In the genomic region with DNA sequence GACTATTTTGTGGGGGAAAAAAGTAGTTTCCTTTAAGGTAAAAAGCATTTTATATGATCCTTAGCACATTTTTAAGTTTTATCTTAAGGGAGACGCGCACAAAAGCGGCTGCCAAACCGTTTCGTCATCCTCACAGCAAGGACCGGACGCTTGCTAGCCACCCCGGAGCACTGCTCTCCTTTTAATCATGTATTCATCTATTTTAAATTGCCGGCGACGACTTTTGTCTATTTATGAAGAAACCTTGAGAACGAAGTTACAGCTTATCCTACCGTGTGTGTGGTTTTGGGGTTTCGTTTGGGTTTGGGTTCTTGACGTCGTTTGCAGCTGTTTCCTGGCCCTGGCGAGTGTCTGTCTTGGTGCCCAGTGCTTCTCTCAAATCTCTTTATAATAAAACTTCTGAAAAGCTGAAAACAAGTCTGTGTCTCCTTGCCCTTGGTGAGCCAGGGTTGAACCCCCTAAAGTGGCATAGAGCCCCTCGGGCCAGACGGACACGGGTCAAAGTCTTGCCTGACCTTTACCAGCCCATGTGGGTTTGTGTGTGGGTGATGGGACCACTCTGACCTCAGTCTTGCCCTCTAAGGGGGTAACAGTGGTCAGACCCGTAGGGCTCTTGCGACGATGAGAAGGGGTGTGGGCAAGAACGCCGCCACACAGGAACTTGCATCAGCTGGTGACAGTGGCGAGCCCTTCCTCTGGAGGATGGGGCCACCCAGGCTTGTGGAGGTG, we compare ENCODE assay signal across 1 cellular context.
TF ChIP-seq lines count a peak whose summit lies in the region.

No MANE protein-coding gene starts in this region.

TF ChIP-seq in GM12878, 131 proteins besides CTCF, POLR2A, EP300 and RAD21 (continued from another document and continues in another):
- TF ChIP-seq, protein P1, sequence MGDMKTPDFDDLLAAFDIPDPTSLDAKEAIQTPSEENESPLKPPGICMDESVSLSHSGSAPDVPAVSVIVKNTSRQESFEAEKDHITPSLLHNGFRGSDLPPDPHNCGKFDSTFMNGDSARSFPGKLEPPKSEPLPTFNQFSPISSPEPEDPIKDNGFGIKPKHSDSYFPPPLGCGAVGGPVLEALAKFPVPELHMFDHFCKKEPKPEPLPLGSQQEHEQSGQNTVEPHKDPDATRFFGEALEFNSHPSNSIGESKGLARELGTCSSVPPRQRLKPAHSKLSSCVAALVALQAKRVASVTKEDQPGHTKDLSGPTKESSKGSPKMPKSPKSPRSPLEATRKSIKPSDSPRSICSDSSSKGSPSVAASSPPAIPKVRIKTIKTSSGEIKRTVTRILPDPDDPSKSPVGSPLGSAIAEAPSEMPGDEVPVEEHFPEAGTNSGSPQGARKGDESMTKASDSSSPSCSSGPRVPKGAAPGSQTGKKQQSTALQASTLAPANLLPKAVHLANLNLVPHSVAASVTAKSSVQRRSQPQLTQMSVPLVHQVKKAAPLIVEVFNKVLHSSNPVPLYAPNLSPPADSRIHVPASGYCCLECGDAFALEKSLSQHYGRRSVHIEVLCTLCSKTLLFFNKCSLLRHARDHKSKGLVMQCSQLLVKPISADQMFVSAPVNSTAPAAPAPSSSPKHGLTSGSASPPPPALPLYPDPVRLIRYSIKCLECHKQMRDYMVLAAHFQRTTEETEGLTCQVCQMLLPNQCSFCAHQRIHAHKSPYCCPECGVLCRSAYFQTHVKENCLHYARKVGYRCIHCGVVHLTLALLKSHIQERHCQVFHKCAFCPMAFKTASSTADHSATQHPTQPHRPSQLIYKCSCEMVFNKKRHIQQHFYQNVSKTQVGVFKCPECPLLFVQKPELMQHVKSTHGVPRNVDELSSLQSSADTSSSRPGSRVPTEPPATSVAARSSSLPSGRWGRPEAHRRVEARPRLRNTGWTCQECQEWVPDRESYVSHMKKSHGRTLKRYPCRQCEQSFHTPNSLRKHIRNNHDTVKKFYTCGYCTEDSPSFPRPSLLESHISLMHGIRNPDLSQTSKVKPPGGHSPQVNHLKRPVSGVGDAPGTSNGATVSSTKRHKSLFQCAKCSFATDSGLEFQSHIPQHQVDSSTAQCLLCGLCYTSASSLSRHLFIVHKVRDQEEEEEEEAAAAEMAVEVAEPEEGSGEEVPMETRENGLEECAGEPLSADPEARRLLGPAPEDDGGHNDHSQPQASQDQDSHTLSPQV (IDR thresholded peaks at IDR 0.05) = peak; percentile 2; the same call in 1 of the 2 replicates
- TF ChIP-seq, protein P2, sequence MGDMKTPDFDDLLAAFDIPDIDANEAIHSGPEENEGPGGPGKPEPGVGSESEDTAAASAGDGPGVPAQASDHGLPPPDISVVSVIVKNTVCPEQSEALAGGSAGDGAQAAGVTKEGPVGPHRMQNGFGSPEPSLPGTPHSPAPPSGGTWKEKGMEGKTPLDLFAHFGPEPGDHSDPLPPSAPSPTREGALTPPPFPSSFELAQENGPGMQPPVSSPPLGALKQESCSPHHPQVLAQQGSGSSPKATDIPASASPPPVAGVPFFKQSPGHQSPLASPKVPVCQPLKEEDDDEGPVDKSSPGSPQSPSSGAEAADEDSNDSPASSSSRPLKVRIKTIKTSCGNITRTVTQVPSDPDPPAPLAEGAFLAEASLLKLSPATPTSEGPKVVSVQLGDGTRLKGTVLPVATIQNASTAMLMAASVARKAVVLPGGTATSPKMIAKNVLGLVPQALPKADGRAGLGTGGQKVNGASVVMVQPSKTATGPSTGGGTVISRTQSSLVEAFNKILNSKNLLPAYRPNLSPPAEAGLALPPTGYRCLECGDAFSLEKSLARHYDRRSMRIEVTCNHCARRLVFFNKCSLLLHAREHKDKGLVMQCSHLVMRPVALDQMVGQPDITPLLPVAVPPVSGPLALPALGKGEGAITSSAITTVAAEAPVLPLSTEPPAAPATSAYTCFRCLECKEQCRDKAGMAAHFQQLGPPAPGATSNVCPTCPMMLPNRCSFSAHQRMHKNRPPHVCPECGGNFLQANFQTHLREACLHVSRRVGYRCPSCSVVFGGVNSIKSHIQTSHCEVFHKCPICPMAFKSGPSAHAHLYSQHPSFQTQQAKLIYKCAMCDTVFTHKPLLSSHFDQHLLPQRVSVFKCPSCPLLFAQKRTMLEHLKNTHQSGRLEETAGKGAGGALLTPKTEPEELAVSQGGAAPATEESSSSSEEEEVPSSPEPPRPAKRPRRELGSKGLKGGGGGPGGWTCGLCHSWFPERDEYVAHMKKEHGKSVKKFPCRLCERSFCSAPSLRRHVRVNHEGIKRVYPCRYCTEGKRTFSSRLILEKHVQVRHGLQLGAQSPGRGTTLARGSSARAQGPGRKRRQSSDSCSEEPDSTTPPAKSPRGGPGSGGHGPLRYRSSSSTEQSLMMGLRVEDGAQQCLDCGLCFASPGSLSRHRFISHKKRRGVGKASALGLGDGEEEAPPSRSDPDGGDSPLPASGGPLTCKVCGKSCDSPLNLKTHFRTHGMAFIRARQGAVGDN (IDR thresholded peaks at IDR 0.05) = peak; percentile 61; the same call in 1 of the 2 replicates
- TF ChIP-seq TCF12 (IDR thresholded peaks at IDR 0.05; ENCODE audit: low read depth, low read length) (peak; percentile 92), BHLHE40 (IDR thresholded peaks at IDR 0.05; ENCODE audit: borderline replicate concordance in 1 of 2, low read depth in 2 of 2, low read length in 1 of 2) (peak in 1 of 2 experiments; percentile 23; a peak in 1 of 4 replicates), NFYA (IDR thresholded peaks at IDR 0.05; ENCODE audit: borderline replicate concordance, low read depth, low read length) (no peak), HDAC2 (IDR thresholded peaks at IDR 0.05) (no peak), NR2C1 (IDR thresholded peaks at IDR 0.05) (no peak; the same call in 1 of the 2 replicates), CREB1 (IDR thresholded peaks at IDR 0.05; ENCODE audit: low read depth) (peak; percentile 66), ATF7 (IDR thresholded peaks at IDR 0.05; ENCODE audit: low read depth) (peak; percentile 79), RBBP5 (conservative IDR thresholded peaks at IDR 0.05) (0 out of 2 replicates have a peak, but pooled peaks have one; percentile 24), SP1 (IDR thresholded peaks at IDR 0.05; ENCODE audit: low read depth, low read length) (peak; percentile 46), ZBED1 (IDR thresholded peaks at IDR 0.05; ENCODE audit: borderline replicate concordance) (no peak), STAT1 (conservative IDR thresholded peaks at IDR 0.05) (no peak), PKNOX1 (IDR thresholded peaks at IDR 0.05) (peak; percentile 45), E4F1 (IDR thresholded peaks at IDR 0.05; ENCODE audit: borderline replicate concordance, partially characterized antibody) (peak; percentile 19), PAX5 (IDR thresholded peaks at IDR 0.05; ENCODE audit: borderline replicate concordance, low read depth, low read length) (peak; percentile 64), BCL11A (IDR thresholded peaks at IDR 0.05; ENCODE audit: low read depth, low read length) (peak; percentile 32), RUNX3 (IDR thresholded peaks at IDR 0.05; ENCODE audit: low read length) (peak; percentile 95), BCLAF1 (IDR thresholded peaks at IDR 0.05) (no peak), ESRRA (IDR thresholded peaks at IDR 0.05; ENCODE audit: low read length) (peak; percentile 64; the same call in 1 of the 2 replicates), POLR2AphosphoS2 (IDR thresholded peaks at IDR 0.05; ENCODE audit: low read depth, low read length) (no peak), CHD2 (IDR thresholded peaks at IDR 0.05; ENCODE audit: borderline replicate concordance, low read depth, low read length) (peak; percentile 50; the same call in 1 of the 2 replicates)
- TF ChIP-seq, protein P3, sequence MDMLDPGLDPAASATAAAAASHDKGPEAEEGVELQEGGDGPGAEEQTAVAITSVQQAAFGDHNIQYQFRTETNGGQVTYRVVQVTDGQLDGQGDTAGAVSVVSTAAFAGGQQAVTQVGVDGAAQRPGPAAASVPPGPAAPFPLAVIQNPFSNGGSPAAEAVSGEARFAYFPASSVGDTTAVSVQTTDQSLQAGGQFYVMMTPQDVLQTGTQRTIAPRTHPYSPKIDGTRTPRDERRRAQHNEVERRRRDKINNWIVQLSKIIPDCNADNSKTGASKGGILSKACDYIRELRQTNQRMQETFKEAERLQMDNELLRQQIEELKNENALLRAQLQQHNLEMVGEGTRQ (IDR thresholded peaks at IDR 0.05; ENCODE audit: borderline replicate concordance, low read depth, low read length) = no peak
- TF ChIP-seq, protein P4, sequence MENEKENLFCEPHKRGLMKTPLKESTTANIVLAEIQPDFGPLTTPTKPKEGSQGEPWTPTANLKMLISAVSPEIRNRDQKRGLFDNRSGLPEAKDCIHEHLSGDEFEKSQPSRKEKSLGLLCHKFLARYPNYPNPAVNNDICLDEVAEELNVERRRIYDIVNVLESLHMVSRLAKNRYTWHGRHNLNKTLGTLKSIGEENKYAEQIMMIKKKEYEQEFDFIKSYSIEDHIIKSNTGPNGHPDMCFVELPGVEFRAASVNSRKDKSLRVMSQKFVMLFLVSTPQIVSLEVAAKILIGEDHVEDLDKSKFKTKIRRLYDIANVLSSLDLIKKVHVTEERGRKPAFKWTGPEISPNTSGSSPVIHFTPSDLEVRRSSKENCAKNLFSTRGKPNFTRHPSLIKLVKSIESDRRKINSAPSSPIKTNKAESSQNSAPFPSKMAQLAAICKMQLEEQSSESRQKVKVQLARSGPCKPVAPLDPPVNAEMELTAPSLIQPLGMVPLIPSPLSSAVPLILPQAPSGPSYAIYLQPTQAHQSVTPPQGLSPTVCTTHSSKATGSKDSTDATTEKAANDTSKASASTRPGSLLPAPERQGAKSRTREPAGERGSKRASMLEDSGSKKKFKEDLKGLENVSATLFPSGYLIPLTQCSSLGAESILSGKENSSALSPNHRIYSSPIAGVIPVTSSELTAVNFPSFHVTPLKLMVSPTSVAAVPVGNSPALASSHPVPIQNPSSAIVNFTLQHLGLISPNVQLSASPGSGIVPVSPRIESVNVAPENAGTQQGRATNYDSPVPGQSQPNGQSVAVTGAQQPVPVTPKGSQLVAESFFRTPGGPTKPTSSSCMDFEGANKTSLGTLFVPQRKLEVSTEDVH (IDR thresholded peaks at IDR 0.05; ENCODE audit: low read depth, partially characterized antibody) = no peak
- TF ChIP-seq, protein P5, sequence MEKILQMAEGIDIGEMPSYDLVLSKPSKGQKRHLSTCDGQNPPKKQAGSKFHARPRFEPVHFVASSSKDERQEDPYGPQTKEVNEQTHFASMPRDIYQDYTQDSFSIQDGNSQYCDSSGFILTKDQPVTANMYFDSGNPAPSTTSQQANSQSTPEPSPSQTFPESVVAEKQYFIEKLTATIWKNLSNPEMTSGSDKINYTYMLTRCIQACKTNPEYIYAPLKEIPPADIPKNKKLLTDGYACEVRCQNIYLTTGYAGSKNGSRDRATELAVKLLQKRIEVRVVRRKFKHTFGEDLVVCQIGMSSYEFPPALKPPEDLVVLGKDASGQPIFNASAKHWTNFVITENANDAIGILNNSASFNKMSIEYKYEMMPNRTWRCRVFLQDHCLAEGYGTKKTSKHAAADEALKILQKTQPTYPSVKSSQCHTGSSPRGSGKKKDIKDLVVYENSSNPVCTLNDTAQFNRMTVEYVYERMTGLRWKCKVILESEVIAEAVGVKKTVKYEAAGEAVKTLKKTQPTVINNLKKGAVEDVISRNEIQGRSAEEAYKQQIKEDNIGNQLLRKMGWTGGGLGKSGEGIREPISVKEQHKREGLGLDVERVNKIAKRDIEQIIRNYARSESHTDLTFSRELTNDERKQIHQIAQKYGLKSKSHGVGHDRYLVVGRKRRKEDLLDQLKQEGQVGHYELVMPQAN (conservative IDR thresholded peaks at IDR 0.05) = no peak
